Comparison of ENCODE assay signal across 1 cellular context in genomic region chr6:136550330-136551071, GRCh38.
TF ChIP-seq lines count a peak whose summit lies in the region.

Gene MAP7, minus strand, starts transcription at chr6:136550422. Its CDS starts 14 bp downstream, at chr6:136550408.

TF ChIP-seq in SK-N-SH, 30 proteins besides CTCF, POLR2A, EP300 and RAD21 (continued from another document):
- no peak for TF ChIP-seq POLR2AphosphoS5 (IDR thresholded peaks at IDR 0.05; ENCODE audit: low read depth, low read length)
